ENCODE assay signal across 8 cellular contexts in genomic region chr14:104796682-104797081, GRCh38. TPM values are rescaled to one million over a fixed set of nuclear protein-coding genes. Genes with fewer than 3 reads are reported as not detected.
DNase-seq lines count a peak whose midpoint lies in the region; ATAC-seq and TF ChIP-seq lines count a peak whose summit lies in the region.

No MANE protein-coding gene starts in this region.

- peaks cover 30% of the 10 kb centered on the region for H3K4me1 Mint-ChIP-seq in activated T-helper 1 cell treated with anti-CD3 and anti-CD28 coated beads, Interleukin-12 subunit alpha, Interleukin-12 subunit beta, Interleukin-2, Interleukin-4 antibody, amounts not matched to agents 30 ng/mL and 10 ng/mL and 1 ng/mL, durations not matched to agents 14 hours and 24 hours and 36 hours (ENCODE audit: low read depth)
- peaks cover 43% of the 10 kb centered on the region for H3K4me1 Mint-ChIP-seq in mesothelial cell of epicardium

- TF ChIP-seq EP300 in upper lobe of left lung (IDR thresholded peaks at IDR 0.05) = no peak

- H3K27ac ChIP-seq in heart left ventricle = peak overlapping the region in 11 of 12 donors; percentile 42 to 98 (median 89)
- H3K27ac ChIP-seq in upper lobe of left lung = peak overlapping the region; percentile 5 to 98 (median 92)

- H3K9me3 Mint-ChIP-seq in activated T-helper 1 cell treated with anti-CD3 and anti-CD28 coated beads, Interleukin-12 subunit alpha, Interleukin-12 subunit beta, Interleukin-2, Interleukin-4 antibody, amounts not matched to agents 30 ng/mL and 10 ng/mL and 1 ng/mL, durations not matched to agents 14 hours and 24 hours and 36 hours = no peaks in the 10 kb centered on the region
- H3K9me3 Mint-ChIP-seq in mesothelial cell of epicardium = no peaks in the 10 kb centered on the region

- no peak for TF ChIP-seq CTCF in heart left ventricle (IDR thresholded peaks at IDR 0.05)
- no peak for TF ChIP-seq CTCF in mesothelial cell of epicardium (IDR thresholded peaks at IDR 0.05; ENCODE audit: unreplicated experiment)
- no peak for TF ChIP-seq CTCF in upper lobe of left lung (IDR thresholded peaks at IDR 0.05)

- peak overlapping the region; percentile 58 for H3K27ac Mint-ChIP-seq in activated T-helper 1 cell treated with anti-CD3 and anti-CD28 coated beads, Interleukin-12 subunit alpha, Interleukin-12 subunit beta, Interleukin-2, Interleukin-4 antibody, amounts not matched to agents 30 ng/mL and 10 ng/mL and 1 ng/mL, durations not matched to agents 14 hours and 24 hours and 36 hours
- H3K27ac Mint-ChIP-seq in mesothelial cell of epicardium = no peak overlapping the region

- H3K4me1 ChIP-seq in heart left ventricle (peaks cover 13 to 78% (median 62%) of the 10 kb centered on the region in 12 donors), upper lobe of left lung (peaks cover 66 to 78% (median 71%) of the 10 kb centered on the region in 4 donors)

- DNase-seq in heart left ventricle (no peak), Right ventricle myocardium inferior (ENCODE audit: missing footprints) (no peak), mesothelial cell of epicardium (ENCODE audit: low spot score in 2 of 2, unreplicated experiment in 2 of 2) (no peak), upper lobe of left lung (peak in 1 of 2 donors; percentile 27), hepatic stellate cell (ENCODE audit: low spot score) (no peak), cerebellar cortex (ENCODE audit: low spot score) (no peak), epidermal melanocyte (ENCODE audit: insufficient read length, low spot score) (no peak)
- no peak for DNase-seq in activated T-helper 1 cell treated with anti-CD3 and anti-CD28 coated beads, Interleukin-12 subunit alpha, Interleukin-12 subunit beta, Interleukin-2, Interleukin-4 antibody, amounts not matched to agents 30 ng/mL and 10 ng/mL and 1 ng/mL, durations not matched to agents 14 hours and 24 hours and 36 hours (ENCODE audit: low spot score)

- H3K4me3 ChIP-seq in heart left ventricle (no peak overlapping the region), upper lobe of left lung (no peak overlapping the region)

- peak overlapping the region; percentile 75 for H3K4me3 Mint-ChIP-seq in activated T-helper 1 cell treated with anti-CD3 and anti-CD28 coated beads, Interleukin-12 subunit alpha, Interleukin-12 subunit beta, Interleukin-2, Interleukin-4 antibody, amounts not matched to agents 30 ng/mL and 10 ng/mL and 1 ng/mL, durations not matched to agents 14 hours and 24 hours and 36 hours
- peak overlapping the region; percentile 68 for H3K4me3 Mint-ChIP-seq in mesothelial cell of epicardium

- TF ChIP-seq POLR2A in heart left ventricle (IDR thresholded peaks at IDR 0.05) = no peak
- TF ChIP-seq POLR2A in upper lobe of left lung (IDR thresholded peaks at IDR 0.05) = no peak

- peaks cover 0 to 9% (median 3%) of the 10 kb centered on the region in 9 donors for H3K36me3 ChIP-seq in heart left ventricle
- H3K36me3 ChIP-seq in upper lobe of left lung = peaks cover 0 to 9% (median 7%) of the 10 kb centered on the region in 4 donors

- ATAC-seq in heart left ventricle (no peak), Right ventricle myocardium inferior (no peak), upper lobe of left lung (ENCODE audit: low FRiP score in 2 of 2) (no peak)

- intact Hi-C loops in heart left ventricle (cut with DNase I) (no loop called here), Right ventricle myocardium inferior (cut with DNase I) (loop anchor here (5.0 kb wide), 1 partner anchor 44 kb away; the partner anchor contains the start of gene SIVA1)
- intact Hi-C loops in activated T-helper 1 cell treated with anti-CD3 and anti-CD28 coated beads, Interleukin-12 subunit alpha, Interleukin-12 subunit beta, Interleukin-2, Interleukin-4 antibody, amounts not matched to agents 30 ng/mL and 10 ng/mL and 1 ng/mL, durations not matched to agents 14 hours and 24 hours and 36 hours (cut with micrococcal nuclease) = loop anchor here (10.0 kb wide), 1 partner anchor 518 kb away; the partner anchor contains the start of gene PACS2

- peaks cover 5% of the 10 kb centered on the region for H3K36me3 Mint-ChIP-seq in activated T-helper 1 cell treated with anti-CD3 and anti-CD28 coated beads, Interleukin-12 subunit alpha, Interleukin-12 subunit beta, Interleukin-2, Interleukin-4 antibody, amounts not matched to agents 30 ng/mL and 10 ng/mL and 1 ng/mL, durations not matched to agents 14 hours and 24 hours and 36 hours (ENCODE audit: low read depth)
- H3K36me3 Mint-ChIP-seq in mesothelial cell of epicardium = no peaks in the 10 kb centered on the region

- H3K9me3 ChIP-seq in heart left ventricle (no peaks in the 10 kb centered on the region), upper lobe of left lung (no peaks in the 10 kb centered on the region)

- peaks cover 10% of the 10 kb centered on the region for H3K27me3 Mint-ChIP-seq in activated T-helper 1 cell treated with anti-CD3 and anti-CD28 coated beads, Interleukin-12 subunit alpha, Interleukin-12 subunit beta, Interleukin-2, Interleukin-4 antibody, amounts not matched to agents 30 ng/mL and 10 ng/mL and 1 ng/mL, durations not matched to agents 14 hours and 24 hours and 36 hours (ENCODE audit: insufficient read depth)
- peaks cover 12% of the 10 kb centered on the region for H3K27me3 Mint-ChIP-seq in mesothelial cell of epicardium (ENCODE audit: low read depth)

- WGBS in heart left ventricle, 4 donors = 78 to 83% (median 82%) methylated on average over 4 to 6 of the region's 6 CpGs
- WGBS in upper lobe of left lung, 2 donors = 79 to 81% methylated on average over 5 to 6 of the region's 6 CpGs

- no peaks in the 10 kb centered on the region for H3K27me3 ChIP-seq in heart left ventricle
- no peaks in the 10 kb centered on the region for H3K27me3 ChIP-seq in upper lobe of left lung

RNA-seq across cellular contexts. Expression of gene AKT1, which starts 1.1 kb away (rescaled TPM):
- 100 to 1,000 TPM; 115 to 173 (median 143) TPM for total RNA-seq in heart left ventricle
- polyA plus RNA-seq in heart left ventricle = 100 to 1,000 TPM; 108 to 129 TPM
- 134 TPM for total RNA-seq in Right ventricle myocardium inferior
- total RNA-seq in activated T-helper 1 cell treated with anti-CD3 and anti-CD28 coated beads, Interleukin-12 subunit alpha, Interleukin-12 subunit beta, Interleukin-2, Interleukin-4 antibody, amounts not matched to agents 30 ng/mL and 10 ng/mL and 1 ng/mL, durations not matched to agents 14 hours and 24 hours and 36 hours = 137 and 140 TPM in 2 replicates
- 116 to 122 TPM (median 117 TPM) in 3 replicates for total RNA-seq in mesothelial cell of epicardium
- 100 to 1,000 TPM; 122 to 283 (median 191) TPM for total RNA-seq in upper lobe of left lung

RNA-seq across cellular contexts. Expression of gene ZBTB42, which starts 4.2 kb away (rescaled TPM):
- total RNA-seq in heart left ventricle (10 to 100 TPM in 3 of 9 donors, 1 to 10 TPM in 6; 4.9 to 12.9 (median 7.4) TPM), Right ventricle myocardium inferior (5.6 TPM), mesothelial cell of epicardium (5.8 to 6.7 TPM (median 6.2 TPM) in 3 replicates), upper lobe of left lung (10 to 100 TPM; 13.9 to 24.8 (median 20.9) TPM)
- polyA plus RNA-seq in heart left ventricle = 10 to 100 TPM in 1 of 2 donors, 1 to 10 TPM in 1; 4.2 to 12.3 TPM
- 5.9 and 6.1 TPM in 2 replicates for total RNA-seq in activated T-helper 1 cell treated with anti-CD3 and anti-CD28 coated beads, Interleukin-12 subunit alpha, Interleukin-12 subunit beta, Interleukin-2, Interleukin-4 antibody, amounts not matched to agents 30 ng/mL and 10 ng/mL and 1 ng/mL, durations not matched to agents 14 hours and 24 hours and 36 hours

RNA-seq across cellular contexts. Expression of gene SIVA1, which starts 43.7 kb away (rescaled TPM):
- total RNA-seq in heart left ventricle (100 to 1,000 TPM in 2 of 9 donors, 10 to 100 TPM in 7; 41.0 to 203 (median 53.9) TPM), Right ventricle myocardium inferior (54.4 TPM), mesothelial cell of epicardium (68.7 to 70.9 TPM (median 70.9 TPM) in 3 replicates), upper lobe of left lung (100 to 1,000 TPM in 2 of 6 donors, 10 to 100 TPM in 4; 72.3 to 241 (median 91.0) TPM)
- 100 to 1,000 TPM; 126 to 191 TPM for polyA plus RNA-seq in heart left ventricle
- 111 and 113 TPM in 2 replicates for total RNA-seq in activated T-helper 1 cell treated with anti-CD3 and anti-CD28 coated beads, Interleukin-12 subunit alpha, Interleukin-12 subunit beta, Interleukin-2, Interleukin-4 antibody, amounts not matched to agents 30 ng/mL and 10 ng/mL and 1 ng/mL, durations not matched to agents 14 hours and 24 hours and 36 hours

Comparison
In these comparisons a context has a peak if more than half of its experiments do, and no peak if none do; other contexts are left out.
1. intact Hi-C loops: an anchor here in Right ventricle myocardium inferior (5.0 kb wide) and activated T-helper 1 cell treated with anti-CD3 and anti-CD28 coated beads, Interleukin-12 subunit alpha, Interleukin-12 subunit beta, Interleukin-2, Interleukin-4 antibody, amounts not matched to agents 30 ng/mL and 10 ng/mL and 1 ng/mL, durations not matched to agents 14 hours and 24 hours and 36 hours (10.0 kb wide); none called in heart left ventricle.